ENCODE assay signal across 17 cellular contexts in genomic region chr22:33757443-33758124, GRCh38.
A peak's percentile ranks its signal among the peaks of the same experiment; 100 is the strongest.
DNase-seq lines count a peak whose midpoint lies in the region; ATAC-seq and TF ChIP-seq lines count a peak whose summit lies in the region.
"Had no signal": no experiment of that assay in that cellular context is flagged by ENCODE, and none has a peak within 500 bp of the region (broad histone marks: within the 10 kb centered on the region; RNA-seq: fewer than 3 reads in every experiment).

No MANE protein-coding gene starts in this region.

- H3K27ac Mint-ChIP-seq in GM23338 (0 out of 2 replicates have a peak overlapping the region, but pooled peaks have one; percentile 31), nephron progenitor cell (peak overlapping the region; percentile 99)
- H3K27ac Mint-ChIP-seq: activated CD8-positive, alpha-beta T cell treated with anti-CD3 and anti-CD28 coated beads, Interleukin-2, amount 10 ng/mL, durations not matched to agents 7 days and 5 days; activated T-helper 1 cell treated with anti-CD3 and anti-CD28 coated beads, Interleukin-12 subunit alpha, Interleukin-12 subunit beta, Interleukin-2, Interleukin-4 antibody, amounts not matched to agents 30 ng/mL and 10 ng/mL and 1 ng/mL, durations not matched to agents 14 hours and 24 hours and 36 hours had no signal

- H3K9me3 Mint-ChIP-seq in GM23338: no peaks in the 10 kb centered on the region
- H3K9me3 Mint-ChIP-seq in nephron progenitor cell: peaks cover 7% of the 10 kb centered on the region

- TF ChIP-seq CTCF in GM23338 (conservative IDR thresholded peaks at IDR 0.05; ENCODE audit: low read depth in 2 of 2) (no peak), nephron progenitor cell (IDR thresholded peaks at IDR 0.05) (no peak)

- peak; percentile 85 for ATAC-seq in GM23338
- no peak for ATAC-seq in HG02884 (IDR thresholded peaks at IDR 0.05; ENCODE audit: unreplicated experiment)
- ATAC-seq: activated CD8-positive, alpha-beta T cell treated with anti-CD3 and anti-CD28 coated beads, Interleukin-2, amount 10 ng/mL, durations not matched to agents 7 days and 5 days; SK-N-SH treated with all-trans-retinoic acid at 6 μM for 48 hours had no signal

- peaks cover 98% of the 10 kb centered on the region for H3K79me2 ChIP-seq in GM23338 (replicated peaks; ENCODE audit: insufficient read depth)

- H3K27ac ChIP-seq in GM23338 (ENCODE audit: low read depth): peak overlapping the region; percentile 88
- H3K27ac ChIP-seq: PC-9, prostate gland, testis had no signal

- no peak overlapping the region for H2AFZ ChIP-seq in GM23338
- H2AFZ ChIP-seq: PC-9 had no signal

- no peaks in the 10 kb centered on the region for H3K9me2 ChIP-seq in GM23338 (ENCODE audit: insufficient read depth)

- H3K4me1 Mint-ChIP-seq in GM23338 (peaks cover 46% of the 10 kb centered on the region), nephron progenitor cell (peaks cover 66% of the 10 kb centered on the region)

- no peaks in the 10 kb centered on the region for H3K27me3 ChIP-seq in GM23338 (ENCODE audit: insufficient read depth)
- H3K27me3 ChIP-seq: testis had no signal

- H3K27me3 Mint-ChIP-seq in GM23338 (ENCODE audit: insufficient read depth, low read depth, poor library complexity) (peaks cover 13% of the 10 kb centered on the region), nephron progenitor cell (ENCODE audit: low read depth, poor library complexity) (no peaks in the 10 kb centered on the region)

- H3K4me1 ChIP-seq in GM23338 (ENCODE audit: insufficient read depth): peaks cover 30% of the 10 kb centered on the region
- H3K4me1 ChIP-seq: prostate gland, testis had no signal

- peak overlapping the region; percentile 67; the same call in 1 of the 2 replicates for H3K4me2 ChIP-seq in GM23338
- H3K4me2 ChIP-seq: PC-9 had no signal

- DNase-seq in GM23338 (ENCODE audit: low spot score) (peak; percentile 47), NCI-H146 treated with DMSO at 0.1 percent for 48 hours (lab: John Stamatoyannopoulos, UW; ENCODE audit: unreplicated experiment) (peak; percentile 76), ecto neural progenitor cell (ENCODE audit: low spot score) (peak; percentile 55), nephron progenitor cell (peak; percentile 41), Kasumi-1 (lab: John Stamatoyannopoulos, UW) (no peak), 8988T (no peak)
- DNase-seq in activated CD4-positive, alpha-beta T cell treated with anti-CD3 and anti-CD28 coated beads, Interleukin-2, amount 50 U/mL, for 1 hour: no peak
- DNase-seq: activated CD8-positive, alpha-beta T cell treated with anti-CD3 and anti-CD28 coated beads, Interleukin-2, amount 10 ng/mL, durations not matched to agents 7 days and 5 days; Calu3; MV-4-11; NCI-H446 treated with DMSO at 0.1 percent for 48 hours; PC-9; testis had no signal

- H4K20me1 ChIP-seq in GM23338 (replicated peaks; ENCODE audit: insufficient read depth): peaks cover 38% of the 10 kb centered on the region

- H3K36me3 Mint-ChIP-seq in GM23338 (ENCODE audit: low read depth) (peaks cover 61% of the 10 kb centered on the region), nephron progenitor cell (ENCODE audit: low read depth) (peaks cover 40% of the 10 kb centered on the region)

- H3K4me3 Mint-ChIP-seq in GM23338: peak overlapping the region; percentile 20; the same call in 2 of the 3 replicates
- peak overlapping the region; percentile 35 for H3K4me3 Mint-ChIP-seq in nephron progenitor cell
- H3K4me3 Mint-ChIP-seq: activated CD8-positive, alpha-beta T cell treated with anti-CD3 and anti-CD28 coated beads, Interleukin-2, amount 10 ng/mL, durations not matched to agents 7 days and 5 days; activated T-helper 1 cell treated with anti-CD3 and anti-CD28 coated beads, Interleukin-12 subunit alpha, Interleukin-12 subunit beta, Interleukin-2, Interleukin-4 antibody, amounts not matched to agents 30 ng/mL and 10 ng/mL and 1 ng/mL, durations not matched to agents 14 hours and 24 hours and 36 hours had no signal

- H3F3A ChIP-seq in GM23338 (replicated peaks; ENCODE audit: low read depth): 0 out of 2 replicates have a peak, but pooled peaks cover 5% of the 10 kb centered on the region

- 0 out of 2 replicates have a peak, but pooled peaks cover 3% of the 10 kb centered on the region for H3K36me3 ChIP-seq in GM23338 (ENCODE audit: insufficient read depth)
- H3K36me3 ChIP-seq: prostate gland had no signal

- H3K4me3 ChIP-seq in GM23338: no peak overlapping the region
- H3K4me3 ChIP-seq: PC-9, prostate gland, testis had no signal

TF ChIP-seq in GM23338, 12 proteins besides CTCF, POLR2A, EP300 and RAD21 (continues in another document):
- TF ChIP-seq REST (IDR thresholded peaks at IDR 0.05; ENCODE audit: unreplicated experiment): no peak
- no peak for TF ChIP-seq JUNB (IDR thresholded peaks at IDR 0.05; ENCODE audit: unreplicated experiment)
- no peak for TF ChIP-seq POLR2AphosphoS5 (IDR thresholded peaks at IDR 0.05; ENCODE audit: low read depth)
- TF ChIP-seq EZH2phosphoT487 (IDR thresholded peaks at IDR 0.05; ENCODE audit: unreplicated experiment): no peak

Comparison
In these comparisons a context has a peak if more than half of its experiments do, and no peak if none do; other contexts are left out.
1. DNase-seq: peak in GM23338 (single experiment), NCI-H146 treated with DMSO at 0.1 percent for 48 hours (single experiment), ecto neural progenitor cell (single experiment) and nephron progenitor cell (single experiment); none in Kasumi-1 (0 of 2), 8988T (single experiment) and activated CD4-positive, alpha-beta T cell treated with anti-CD3 and anti-CD28 coated beads, Interleukin-2, amount 50 U/mL, for 1 hour (single experiment).